In the genomic region with DNA sequence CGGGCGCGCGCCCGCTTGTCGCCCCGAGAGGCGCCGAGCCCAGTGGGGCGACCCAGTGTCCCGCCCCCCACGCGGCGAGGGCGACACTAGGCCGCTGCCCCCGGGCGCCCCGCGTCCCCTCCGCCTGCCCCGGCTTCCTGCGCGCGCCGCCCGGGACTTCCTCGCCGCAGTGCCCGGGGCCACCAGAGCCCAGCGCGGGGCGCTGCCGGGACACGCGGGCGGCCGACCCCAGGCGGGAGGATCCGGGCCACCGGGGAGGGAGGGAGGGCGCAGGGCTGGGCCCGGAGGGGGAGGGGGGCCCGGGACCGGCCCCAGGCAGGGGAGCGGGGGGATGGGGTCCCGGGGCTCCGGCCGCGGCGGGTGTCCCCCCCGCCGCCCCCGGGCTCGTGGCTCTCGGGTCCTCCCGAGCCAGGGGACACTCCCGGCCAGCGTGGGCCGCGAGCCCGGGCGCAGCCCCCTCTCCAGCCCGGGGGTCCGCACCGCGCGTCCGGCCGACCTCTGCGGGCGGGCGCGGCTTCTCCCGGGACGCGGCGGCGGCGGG, we compare ENCODE assay signal across 1 cellular context.
TF ChIP-seq lines count a peak whose summit lies in the region.

No MANE protein-coding gene starts in this region.

TF ChIP-seq in IMR-90, 13 proteins besides CTCF, POLR2A, EP300 and RAD21 (continued from another document):
- TF ChIP-seq MAFK (IDR thresholded peaks at IDR 0.05; ENCODE audit: low read depth, low read length), result no peak
- TF ChIP-seq CEBPB (IDR thresholded peaks at IDR 0.05; ENCODE audit: low read depth, low read length), result no peak
- TF ChIP-seq CHD1 (IDR thresholded peaks at IDR 0.05; ENCODE audit: low read depth, low read length), result no peak
- TF ChIP-seq, protein P1, sequence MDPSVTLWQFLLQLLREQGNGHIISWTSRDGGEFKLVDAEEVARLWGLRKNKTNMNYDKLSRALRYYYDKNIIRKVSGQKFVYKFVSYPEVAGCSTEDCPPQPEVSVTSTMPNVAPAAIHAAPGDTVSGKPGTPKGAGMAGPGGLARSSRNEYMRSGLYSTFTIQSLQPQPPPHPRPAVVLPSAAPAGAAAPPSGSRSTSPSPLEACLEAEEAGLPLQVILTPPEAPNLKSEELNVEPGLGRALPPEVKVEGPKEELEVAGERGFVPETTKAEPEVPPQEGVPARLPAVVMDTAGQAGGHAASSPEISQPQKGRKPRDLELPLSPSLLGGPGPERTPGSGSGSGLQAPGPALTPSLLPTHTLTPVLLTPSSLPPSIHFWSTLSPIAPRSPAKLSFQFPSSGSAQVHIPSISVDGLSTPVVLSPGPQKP (IDR thresholded peaks at IDR 0.05; ENCODE audit: borderline replicate concordance, low read depth, low read length), result no peak
- TF ChIP-seq FOS (IDR thresholded peaks at IDR 0.05; ENCODE audit: low read depth, low read length), result no peak
- no peak for TF ChIP-seq BHLHE40 (IDR thresholded peaks at IDR 0.05; ENCODE audit: low read depth, low read length)
- no peak for TF ChIP-seq RCOR1 (IDR thresholded peaks at IDR 0.05; ENCODE audit: insufficient replicate concordance, low read length)
- no peak; the same call in 1 of the 2 replicates for TF ChIP-seq MAZ (IDR thresholded peaks at IDR 0.05; ENCODE audit: borderline replicate concordance, low read depth, low read length)
- no peak for TF ChIP-seq MXI1 (IDR thresholded peaks at IDR 0.05; ENCODE audit: borderline replicate concordance, low read depth, low read length)
- no peak for TF ChIP-seq NFE2L2 (IDR thresholded peaks at IDR 0.05; ENCODE audit: low read depth, low read length)
TF ChIP-seq in IMR-90: peak in this region for 0.
